Comparison of ENCODE assay signal across 19 cellular contexts in the genomic region with DNA sequence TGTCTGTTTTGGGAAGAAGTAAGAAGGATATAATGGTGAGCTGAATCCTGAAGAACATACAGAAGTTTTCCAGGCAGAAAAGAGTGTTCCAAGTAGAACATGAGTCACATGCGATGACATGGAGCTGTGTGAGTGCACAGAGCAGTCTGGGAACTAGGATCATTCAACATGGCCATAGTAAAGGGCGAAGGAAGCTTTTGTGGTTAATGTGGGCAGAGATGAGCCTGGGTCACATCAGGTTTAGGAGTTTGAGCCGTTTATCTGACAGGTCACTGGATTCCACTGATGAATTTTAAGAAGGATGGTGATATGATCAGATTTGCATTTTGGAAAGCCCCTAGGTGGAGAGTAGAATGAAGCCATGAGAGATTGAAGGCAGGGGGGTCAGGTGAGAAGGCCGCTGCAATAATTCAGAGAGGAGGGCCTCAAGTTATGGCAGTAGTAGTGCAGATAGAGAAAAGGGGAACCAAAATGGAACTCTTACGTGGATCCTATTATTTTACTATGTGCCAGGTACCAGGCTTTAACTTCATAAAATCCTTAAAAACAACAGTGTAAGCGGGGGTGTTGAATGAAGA.
DNase-seq lines count a peak whose midpoint lies in the region; ATAC-seq, FAIRE-seq and TF ChIP-seq lines count a peak whose summit lies in the region.
"Had no signal": no experiment of that assay in that cellular context is flagged by ENCODE, and none has a peak within 500 bp of the region (broad histone marks: within the 10 kb centered on the region; RNA-seq: fewer than 3 reads in every experiment).

No MANE protein-coding gene starts in this region.

- 95% methylated on average over 5 of the region's 6 CpGs for WGBS in right lobe of liver (ENCODE audit: insufficient coverage, low coverage, low lambda C conversion rate, missing lambda C conversion rate)

- H3K4me3 ChIP-seq in HL-60 (replicated peaks; ENCODE audit: insufficient read depth, low read length) (no peak overlapping the region), right lobe of liver (no peak overlapping the region)
- H3K4me3 ChIP-seq: esophagus squamous epithelium, left ventricle myocardium inferior, MG63, upper lobe of right lung had no signal

- intact Hi-C loops in right lobe of liver (cut with DNase I), result no loop called here

- H3K9me3 ChIP-seq in right lobe of liver, result no peaks in the 10 kb centered on the region
- H3K9me3 ChIP-seq: esophagus squamous epithelium, left ventricle myocardium inferior, MG63, upper lobe of right lung had no signal

- H3K27ac ChIP-seq in HL-60 (replicated peaks), result peak overlapping the region; percentile 44
- H3K27ac ChIP-seq in right lobe of liver, result no peak overlapping the region
- H3K27ac ChIP-seq: esophagus squamous epithelium, left ventricle myocardium inferior, upper lobe of right lung had no signal

- ATAC-seq in right lobe of liver (no peak), GM19035 (IDR thresholded peaks at IDR 0.05; ENCODE audit: unreplicated experiment) (no peak)
- ATAC-seq: PC-3, upper lobe of right lung had no signal

- no peak for TF ChIP-seq CTCF in HL-60 (IDR thresholded peaks at IDR 0.05; ENCODE audit: insufficient read depth, low read length)
- no peak for TF ChIP-seq CTCF in right lobe of liver (IDR thresholded peaks at IDR 0.05)

- no peaks in the 10 kb centered on the region for H3K36me3 ChIP-seq in right lobe of liver
- H3K36me3 ChIP-seq: esophagus squamous epithelium, left ventricle myocardium inferior, MG63, upper lobe of right lung had no signal

- no peak for FAIRE-seq in RCC 7860 (lab: Jason Lieb, UNC)
- FAIRE-seq: HTR-8/SVneo had no signal

- H3K27me3 ChIP-seq in HL-60 (ENCODE audit: insufficient read depth, poor library complexity, severe bottlenecking) (no peaks in the 10 kb centered on the region), right lobe of liver (no peaks in the 10 kb centered on the region)
- H3K27me3 ChIP-seq: esophagus squamous epithelium, MG63, upper lobe of right lung had no signal

- no peak for TF ChIP-seq POLR2A in right lobe of liver (IDR thresholded peaks at IDR 0.05)

- H3K4me1 ChIP-seq in right lobe of liver, result no peaks in the 10 kb centered on the region
- H3K4me1 ChIP-seq: upper lobe of right lung had no signal

- DNase-seq in Daoy (ENCODE audit: low read depth), result peak; percentile 8
- DNase-seq in HL-60 (ENCODE audit: low read depth in 1 of 2, low spot score in 1 of 2), result peak in 1 of 2 experiments; percentile 47
- peak; percentile 20 for DNase-seq in RCC 7860 (ENCODE audit: low spot score)
- DNase-seq in kidney tubule cell (ENCODE audit: low spot score), result peak; percentile 28
- no peak for DNase-seq in right lobe of liver
- no peak for DNase-seq in NCI-H2029 (lab: John Stamatoyannopoulos, UW)
- DNase-seq: activated gamma-delta T cell; COR-L47; effector CD4-positive, alpha-beta T cell; esophagus squamous epithelium; left ventricle myocardium inferior; MG63; NCI-H2081; NCI-H510A; PC-3; T1000; upper lobe of right lung had no signal

Comparison
In these comparisons a context has a peak if more than half of its experiments do, and no peak if none do; other contexts are left out.
1. DNase-seq: peak in Daoy (single experiment), RCC 7860 (single experiment) and kidney tubule cell (single experiment); none in right lobe of liver (0 of 3) and NCI-H2029 (single experiment).